In genomic region chr10:133526957-133527588, GRCh38 we compare ENCODE assay signal across 20 cellular contexts. TPM values are rescaled to one million over a fixed set of nuclear protein-coding genes. Genes with fewer than 3 reads are reported as not detected.
A peak's percentile ranks its signal among the peaks of the same experiment; 100 is the strongest.
DNase-seq lines count a peak whose midpoint lies in the region; ATAC-seq, FAIRE-seq and TF ChIP-seq lines count a peak whose summit lies in the region.
"Had no signal": no experiment of that assay in that cellular context is flagged by ENCODE, and none has a peak within 500 bp of the region (broad histone marks: within the 10 kb centered on the region; RNA-seq: fewer than 3 reads in every experiment).

Gene CYP2E1, plus strand, starts transcription at chr10:133527363. Its CDS starts 33 bp downstream, at chr10:133527396.

- no peaks in the 10 kb centered on the region for H4K20me1 ChIP-seq in astrocyte (ENCODE audit: insufficient read depth, low read length)

- H3K9me3 Mint-ChIP-seq in MCF 10A (ENCODE audit: unreplicated experiment) (peaks cover 8% of the 10 kb centered on the region), astrocyte (ENCODE audit: unreplicated experiment) (peaks cover 3% of the 10 kb centered on the region)

- H3K27me3 ChIP-seq in breast epithelium (peaks cover 0 to 46% of the 10 kb centered on the region in 2 donors), astrocyte (ENCODE audit: insufficient read depth, low read length) (peaks cover 22% of the 10 kb centered on the region), right lobe of liver (no peaks in the 10 kb centered on the region), thymus (ENCODE audit: control insufficient read depth, insufficient read depth) (peaks cover 42% of the 10 kb centered on the region), SJCRH30 (no peaks in the 10 kb centered on the region)

- H3K27ac ChIP-seq in breast epithelium (no peak within 1 kb of the TSS), astrocyte (ENCODE audit: low read depth, low read length) (no peak within 1 kb of the TSS), right lobe of liver (peak within 1 kb of the TSS; percentile 33 to 87 (median 71)), thymus (ENCODE audit: low read depth) (no peak within 1 kb of the TSS), SJCRH30 (no peak within 1 kb of the TSS)
- H3K27ac ChIP-seq: gastroesophageal sphincter, transverse colon had no signal

- POLR2A ChIA-PET in MCF 10A (lab: Yijun Ruan, JAX) = no interaction called here

- TF ChIP-seq POLR2A in breast epithelium (IDR thresholded peaks at IDR 0.05) (no peak), right lobe of liver (IDR thresholded peaks at IDR 0.05) (peak; percentile 77)

- WGBS in right lobe of liver (ENCODE audit: insufficient coverage, low coverage, low lambda C conversion rate, missing lambda C conversion rate) = 25% methylated on average over 5 of the region's 16 CpGs
- WGBS in thymus = 90% methylated on average over 16 of the region's 16 CpGs

- DNase-seq in breast epithelium (ENCODE audit: low spot score in 2 of 2) (no peak), MCF 10A (ENCODE audit: unreplicated experiment) (no peak), astrocyte (ENCODE audit: low read depth) (no peak), right lobe of liver (peak; percentile 81 to 95 (median 92)), SJCRH30 (no peak), NCI-H748 (lab: John Stamatoyannopoulos, UW; ENCODE audit: unreplicated experiment) (no peak), NCI-H1105 treated with DMSO at 0.1 percent for 48 hours (lab: John Stamatoyannopoulos, UW) (no peak)
- DNase-seq: ACHN; activated CD8-positive, alpha-beta memory T cell treated with anti-CD3 and anti-CD28 coated beads, Interleukin-2, amount 10 ng/mL, durations not matched to agents 7 days and 5 days; activated naive CD8-positive, alpha-beta T cell treated with anti-CD3 and anti-CD28 coated beads, Interleukin-2, amount 10 ng/mL, durations not matched to agents 7 days and 5 days; DMS 273 treated with DMSO at 0.1 percent for 48 hours; NCI-H1694 treated with DMSO at 0.1 percent for 48 hours; NCI-H82; nephron progenitor cell; Right ventricle myocardium superior; transverse colon had no signal

- no peaks in the 10 kb centered on the region for H3K36me3 ChIP-seq in breast epithelium
- no peaks in the 10 kb centered on the region for H3K36me3 ChIP-seq in astrocyte (ENCODE audit: insufficient read depth, low read length)
- H3K36me3 ChIP-seq in right lobe of liver = peaks cover 0 to 44% (median 14%) of the 10 kb centered on the region in 4 donors
- no peaks in the 10 kb centered on the region for H3K36me3 ChIP-seq in thymus (ENCODE audit: control insufficient read depth, insufficient read depth)
- H3K36me3 ChIP-seq in SJCRH30 = no peaks in the 10 kb centered on the region
- H3K36me3 ChIP-seq: transverse colon had no signal

- TF ChIP-seq CTCF in breast epithelium (IDR thresholded peaks at IDR 0.05) (no peak), MCF 10A (IDR thresholded peaks at IDR 0.05; ENCODE audit: unreplicated experiment) (no peak), astrocyte (IDR thresholded peaks at IDR 0.05; ENCODE audit: insufficient read depth, low read depth, low read length) (no peak), right lobe of liver (IDR thresholded peaks at IDR 0.05) (no peak)

- intact Hi-C loops in breast epithelium (cut with DNase I; ENCODE audit: low total_unique reads) (no loop called here), MCF 10A (cut with micrococcal nuclease) (loop anchor here (10.0 kb wide), 1 partner anchor 622 kb away; no protein-coding TSS in a partner anchor), right lobe of liver (cut with DNase I) (no loop called here)

- H3K9ac ChIP-seq in astrocyte (ENCODE audit: low read length) = no peak within 1 kb of the TSS

- H3K4me3 ChIP-seq in breast epithelium = peak within 1 kb of the TSS in 2 of 3 donors; percentile 47 to 56
- H3K4me3 ChIP-seq in astrocyte (ENCODE audit: insufficient read depth, low read depth, low read length) = no peak within 1 kb of the TSS
- H3K4me3 ChIP-seq in right lobe of liver = peak within 1 kb of the TSS; percentile 23 to 85 (median 83)
- H3K4me3 ChIP-seq in thymus (ENCODE audit: low read length) = peak within 1 kb of the TSS; percentile 11
- H3K4me3 ChIP-seq in SJCRH30 = no peak within 1 kb of the TSS
- H3K4me3 ChIP-seq: smooth muscle cell had no signal

- H3K4me2 ChIP-seq in astrocyte (ENCODE audit: low read length) = peak within 1 kb of the TSS; percentile 1
- H3K4me2 ChIP-seq: smooth muscle cell had no signal

- H3K36me3 Mint-ChIP-seq in MCF 10A (ENCODE audit: insufficient read depth, unreplicated experiment) (no peaks in the 10 kb centered on the region), astrocyte (ENCODE audit: low read depth, unreplicated experiment) (no peaks in the 10 kb centered on the region)
- H3K36me3 Mint-ChIP-seq: activated naive CD8-positive, alpha-beta T cell treated with anti-CD3 and anti-CD28 coated beads, Interleukin-2, amount 10 ng/mL, durations not matched to agents 7 days and 5 days had no signal

- no TSS peak for BruUV-seq in MCF 10A (replicated peaks; lab: Mats Ljungman, UMichigan)

- H3K4me1 ChIP-seq in breast epithelium (no peaks in the 10 kb centered on the region), astrocyte (ENCODE audit: insufficient read depth, low read length) (no peaks in the 10 kb centered on the region), right lobe of liver (peaks cover 0 to 9% (median 2%) of the 10 kb centered on the region in 4 donors), thymus (ENCODE audit: control insufficient read depth, insufficient read depth, low read length) (no peaks in the 10 kb centered on the region), SJCRH30 (no peaks in the 10 kb centered on the region)

- H3K9me3 ChIP-seq in breast epithelium = peaks cover 0 to 23% of the 10 kb centered on the region in 2 donors
- no peaks in the 10 kb centered on the region for H3K9me3 ChIP-seq in astrocyte (ENCODE audit: insufficient read depth, low read depth, low read length)
- H3K9me3 ChIP-seq in right lobe of liver = no peaks in the 10 kb centered on the region
- H3K9me3 ChIP-seq in thymus (ENCODE audit: control insufficient read depth) = peaks cover 3% of the 10 kb centered on the region
- no peaks in the 10 kb centered on the region for H3K9me3 ChIP-seq in SJCRH30 (replicated peaks)

- H2AFZ ChIP-seq in astrocyte (ENCODE audit: low read depth, low read length) = no peak within 1 kb of the TSS

- H3K27ac Mint-ChIP-seq in MCF 10A (ENCODE audit: low read depth, unreplicated experiment) (no peak within 1 kb of the TSS), astrocyte (ENCODE audit: unreplicated experiment) (no peak within 1 kb of the TSS)
- H3K27ac Mint-ChIP-seq: activated CD8-positive, alpha-beta memory T cell treated with anti-CD3 and anti-CD28 coated beads, Interleukin-2, amount 10 ng/mL, durations not matched to agents 7 days and 5 days; activated naive CD8-positive, alpha-beta T cell treated with anti-CD3 and anti-CD28 coated beads, Interleukin-2, amount 10 ng/mL, durations not matched to agents 7 days and 5 days; dendritic cell treated with granulocyte-macrophage colony-stimulating factor and Interleukin-4, amounts not matched to agents 40 ng/mL and 50 ng/mL, for 4 days; nephron progenitor cell had no signal

- CTCF ChIA-PET in MCF 10A (lab: Yijun Ruan, JAX) = no interaction called here

- H3K79me2 ChIP-seq in astrocyte (ENCODE audit: insufficient read depth, low read length) = no peaks in the 10 kb centered on the region

- H3K4me1 Mint-ChIP-seq in MCF 10A (ENCODE audit: insufficient read depth, unreplicated experiment) (no peaks in the 10 kb centered on the region), astrocyte (ENCODE audit: low read depth, unreplicated experiment) (no peaks in the 10 kb centered on the region)
- H3K4me1 Mint-ChIP-seq: nephron progenitor cell had no signal

- ATAC-seq in right lobe of liver = peak; percentile 72 to 83 (median 78)
- ATAC-seq: activated CD8-positive, alpha-beta memory T cell treated with anti-CD3 and anti-CD28 coated beads, Interleukin-2, amount 10 ng/mL, durations not matched to agents 7 days and 5 days; gastroesophageal sphincter had no signal

- H3K27me3 Mint-ChIP-seq in MCF 10A (ENCODE audit: insufficient read depth, unreplicated experiment) (peaks cover 47% of the 10 kb centered on the region), astrocyte (ENCODE audit: low read depth, unreplicated experiment) (peaks cover 39% of the 10 kb centered on the region)

- H3K4me3 Mint-ChIP-seq in MCF 10A (ENCODE audit: unreplicated experiment) (no peak within 1 kb of the TSS), astrocyte (ENCODE audit: unreplicated experiment) (peak within 1 kb of the TSS; percentile 78)
- H3K4me3 Mint-ChIP-seq: activated CD8-positive, alpha-beta memory T cell treated with anti-CD3 and anti-CD28 coated beads, Interleukin-2, amount 10 ng/mL, durations not matched to agents 7 days and 5 days; dendritic cell treated with granulocyte-macrophage colony-stimulating factor and Interleukin-4, amounts not matched to agents 40 ng/mL and 50 ng/mL, for 4 days; nephron progenitor cell had no signal

- FAIRE-seq in astrocyte (lab: Jason Lieb, UNC) = no peak

RNA-seq across cellular contexts. Expression of gene CYP2E1, which starts in this region (rescaled TPM):
- total RNA-seq in breast epithelium = 1 to 10 TPM in 1 of 3 donors, under 1 TPM in 2; 0.96 to 3.4 (median 0.98) TPM
- not detected in 2 replicates for total RNA-seq in MCF 10A (2022)
- 2.2 TPM in 2 replicates for total RNA-seq in astrocyte
- 1,000 to 10,000 TPM; 1,651 to 5,193 (median 3,912) TPM for total RNA-seq in right lobe of liver
- 2.6 TPM for polyA plus RNA-seq in thymus
- 0.03 and 0.06 TPM in 2 replicates for total RNA-seq in SJCRH30 (2014; rRNA removed; shearing (Covaris generic))

Comparison
In these comparisons a context has a peak if more than half of its experiments do, and no peak if none do; other contexts are left out.
1. RNA of gene CYP2E1 (total RNA-seq): 1,651 to 5,193 TPM in right lobe of liver; 2.2 TPM in astrocyte, 0.96 to 3.4 TPM in breast epithelium, 0.03 to 0.06 TPM in SJCRH30 and not detected in MCF 10A; every median in the first group is over 100 times any median in the second.
2. DNase-seq: peak in right lobe of liver (3 of 3); none in breast epithelium (0 of 2), MCF 10A (single experiment), astrocyte (single experiment), SJCRH30 (0 of 2), NCI-H748 (single experiment) and NCI-H1105 treated with DMSO at 0.1 percent for 48 hours (single experiment).
3. H3K27ac ChIP-seq: peak in right lobe of liver (3 of 3); none in breast epithelium (0 of 2), astrocyte (single experiment), thymus (single experiment) and SJCRH30 (single experiment).
4. H3K4me3 ChIP-seq: peak in breast epithelium (2 of 3), right lobe of liver (3 of 3) and thymus (single experiment); none in astrocyte (single experiment) and SJCRH30 (single experiment).